ENCODE assay signal across 22 cellular contexts in the genomic region with DNA sequence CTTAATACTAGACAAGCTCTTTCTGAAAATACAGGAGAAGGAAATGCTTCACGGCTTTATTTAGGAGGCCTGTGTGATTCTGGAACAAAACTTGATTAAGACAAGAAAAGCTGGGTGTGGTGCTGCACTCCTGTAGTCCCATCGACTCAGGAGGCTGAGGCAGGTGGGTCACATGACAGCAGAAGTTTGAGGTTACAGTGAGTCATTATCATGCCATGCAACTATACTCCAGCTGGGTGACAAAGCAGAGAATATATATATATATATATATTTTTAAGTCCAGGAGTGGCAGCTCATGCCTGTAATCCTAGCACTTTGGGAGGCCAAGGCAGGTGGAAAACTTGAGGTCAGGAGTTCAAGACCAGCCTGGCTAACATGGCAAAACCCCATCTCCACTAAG. TPM values are rescaled to one million over a fixed set of nuclear protein-coding genes. Genes with fewer than 3 reads are reported as not detected.
DNase-seq lines count a peak whose midpoint lies in the region; ATAC-seq and TF ChIP-seq lines count a peak whose summit lies in the region.
"Had no signal": no experiment of that assay in that cellular context is flagged by ENCODE, and none has a peak within 500 bp of the region (broad histone marks: within the 10 kb centered on the region; RNA-seq: fewer than 3 reads in every experiment).

No MANE protein-coding gene starts in this region.

- no peaks in the 10 kb centered on the region for H3K36me3 Mint-ChIP-seq in MCF 10A (ENCODE audit: insufficient read depth, unreplicated experiment)
- H3K36me3 Mint-ChIP-seq: T-cell had no signal

- no peaks in the 10 kb centered on the region for H4K20me1 ChIP-seq in PC-9 (ENCODE audit: insufficient read depth)

- H3K9me2 ChIP-seq in PC-9 (ENCODE audit: insufficient read depth): no peaks in the 10 kb centered on the region

- H3K79me2 ChIP-seq in PC-9 (ENCODE audit: low read depth): no peaks in the 10 kb centered on the region

- peak overlapping the region; percentile 46 for H3K27ac Mint-ChIP-seq in MCF 10A (ENCODE audit: low read depth, unreplicated experiment)
- H3K27ac Mint-ChIP-seq: activated B cell treated with CpG ODN at 0.5 μM for 24 hours; activated T-cell treated with anti-CD3 and anti-CD28 coated beads, Interleukin-2, amount 50 U/mL, for 24 hours; GM23338; T-cell had no signal

- no peak for TF ChIP-seq CTCF in MCF 10A (IDR thresholded peaks at IDR 0.05; ENCODE audit: unreplicated experiment)
- TF ChIP-seq CTCF in breast epithelium (IDR thresholded peaks at IDR 0.05): no peak
- TF ChIP-seq CTCF in PC-9 (conservative IDR thresholded peaks at IDR 0.05): no peak
- no peak for TF ChIP-seq CTCF in choroid plexus epithelial cell (conservative IDR thresholded peaks at IDR 0.05; ENCODE audit: low read depth, low read length)

- H3F3A ChIP-seq in PC-9 (ENCODE audit: insufficient read depth, low read depth): peaks cover 10% of the 10 kb centered on the region

- intact Hi-C loops in MCF 10A (cut with micrococcal nuclease): no loop called here
- intact Hi-C loops in breast epithelium (cut with DNase I; ENCODE audit: low total_unique reads): no loop called here
- intact Hi-C loops in PC-9 (cut with micrococcal nuclease; ENCODE audit: unreplicated experiment): no loop called here
- intact Hi-C loops in aorta (cut with DNase I): no loop called here

- H3K27me3 Mint-ChIP-seq in MCF 10A (ENCODE audit: insufficient read depth, unreplicated experiment): no peaks in the 10 kb centered on the region
- H3K27me3 Mint-ChIP-seq: activated T-cell treated with anti-CD3 and anti-CD28 coated beads, Interleukin-2, amount 50 U/mL, for 24 hours; T-cell had no signal

- no peaks in the 10 kb centered on the region for H3K9me3 Mint-ChIP-seq in MCF 10A (ENCODE audit: unreplicated experiment)

- H3K4me3 ChIP-seq in breast epithelium (no peak overlapping the region), PC-9 (no peak overlapping the region), choroid plexus epithelial cell (ENCODE audit: low read depth, low read length) (no peak overlapping the region), aorta (ENCODE audit: low read length in 2 of 2) (no peak overlapping the region)
- H3K4me3 ChIP-seq: ascending aorta, GM23338, skin epidermis had no signal

- no peaks in the 10 kb centered on the region for H3K36me3 ChIP-seq in breast epithelium
- H3K36me3 ChIP-seq in PC-9 (ENCODE audit: low read depth): no peaks in the 10 kb centered on the region
- no peaks in the 10 kb centered on the region for H3K36me3 ChIP-seq in aorta (ENCODE audit: control insufficient read depth in 1 of 2, insufficient read depth in 2 of 2, low read length in 1 of 2)
- H3K36me3 ChIP-seq: ascending aorta had no signal

- ATAC-seq in GM21619 (IDR thresholded peaks at IDR 0.05; ENCODE audit: unreplicated experiment): no peak
- ATAC-seq in aorta (ENCODE audit: low FRiP score): no peak
- ATAC-seq: GM23338, left lobe of liver had no signal

- no peak for TF ChIP-seq POLR2A in breast epithelium (IDR thresholded peaks at IDR 0.05)

- CTCF ChIA-PET in MCF 10A (lab: Yijun Ruan, JAX): interaction anchor here (0.5 to 1.3 kb wide), 3 partner anchors 32 to 381 kb away, joined by 3 to 4 read pairs (median 3); a partner anchor contains a TSS
- CTCF ChIA-PET in PC-9 (lab: Charles Lee): interaction anchor here (0.6 to 0.7 kb wide), 2 partner anchors 33 to 160 kb away, joined by 3 read pairs; a partner anchor contains a TSS

- no peak overlapping the region for H3K4me3 Mint-ChIP-seq in MCF 10A (ENCODE audit: unreplicated experiment)
- H3K4me3 Mint-ChIP-seq: activated B cell treated with CpG ODN at 0.5 μM for 24 hours; activated T-cell treated with anti-CD3 and anti-CD28 coated beads, Interleukin-2, amount 50 U/mL, for 24 hours; GM23338; T-cell had no signal

- H3K4me1 ChIP-seq in breast epithelium: no peaks in the 10 kb centered on the region
- H3K4me1 ChIP-seq in PC-9 (replicated peaks; ENCODE audit: insufficient read depth): peaks cover 14% of the 10 kb centered on the region
- no peaks in the 10 kb centered on the region for H3K4me1 ChIP-seq in aorta (ENCODE audit: control insufficient read depth in 1 of 2, insufficient read depth in 2 of 2, low read length in 2 of 2)
- H3K4me1 ChIP-seq: ascending aorta had no signal

- DNase-seq in MCF 10A (ENCODE audit: unreplicated experiment) (peak; percentile 68), breast epithelium (ENCODE audit: low spot score in 2 of 2) (no peak), PC-9 (peak; percentile 70 to 84), choroid plexus epithelial cell (ENCODE audit: low read depth) (peak; percentile 28), activated gamma-delta T cell treated with Interleukin-2 at 50 U/mL for 16 hours (no peak), aorta (no peak), NCI-H446 (lab: John Stamatoyannopoulos, UW) (no peak)
- DNase-seq: activated B cell treated with CpG ODN at 0.5 μM for 24 hours; activated T-cell treated with anti-CD3 and anti-CD28 coated beads, Interleukin-2, amount 50 U/mL, for 24 hours; AML-193; dermis blood vessel endothelial cell; hypothalamus; NCI-H1436 treated with DMSO at 0.1 percent for 48 hours; NCI-H2227 treated with DMSO at 0.1 percent for 48 hours; stimulated activated naive CD4-positive, alpha-beta T cell; T-cell; trophoblast cell had no signal

- H3K27ac ChIP-seq in breast epithelium: no peak overlapping the region
- peak overlapping the region; percentile 67 for H3K27ac ChIP-seq in PC-9
- H3K27ac ChIP-seq in aorta (ENCODE audit: low read depth in 1 of 2, low read length in 2 of 2): no peak overlapping the region
- H3K27ac ChIP-seq: ascending aorta, skin epidermis had no signal

- BruUV-seq in MCF 10A (replicated peaks; lab: Mats Ljungman, UMichigan) (no TSS peak), PC-9 (replicated peaks; lab: Mats Ljungman, UMichigan) (no TSS peak)

- no peaks in the 10 kb centered on the region for H3K27me3 ChIP-seq in breast epithelium
- H3K27me3 ChIP-seq in PC-9 (ENCODE audit: insufficient read depth, low read depth): no peaks in the 10 kb centered on the region
- no peaks in the 10 kb centered on the region for H3K27me3 ChIP-seq in aorta (ENCODE audit: control insufficient read depth in 1 of 2, insufficient read depth in 2 of 2, low read length in 1 of 2)
- H3K27me3 ChIP-seq: ascending aorta had no signal

- H3K4me1 Mint-ChIP-seq in MCF 10A (ENCODE audit: insufficient read depth, unreplicated experiment): no peaks in the 10 kb centered on the region
- H3K4me1 Mint-ChIP-seq: activated B cell treated with CpG ODN at 0.5 μM for 24 hours, GM23338 had no signal

- H3K4me2 ChIP-seq in PC-9: peak overlapping the region; percentile 14; the same call in 1 of the 2 replicates
- H3K4me2 ChIP-seq: GM23338 had no signal

- WGBS in aorta, 2 donors: 81 to 82% methylated on average over 2 of the region's 2 CpGs

- no peak overlapping the region for H2AFZ ChIP-seq in PC-9

- peaks cover 13 to 17% of the 10 kb centered on the region in 2 donors for H3K9me3 ChIP-seq in breast epithelium
- H3K9me3 ChIP-seq in PC-9 (ENCODE audit: insufficient read depth, low read depth): peaks cover 9% of the 10 kb centered on the region; the same call in 1 of the 2 replicates
- peaks cover 5% of the 10 kb centered on the region for H3K9me3 ChIP-seq in aorta (ENCODE audit: control insufficient read depth, low read length)

- POLR2A ChIA-PET in MCF 10A (lab: Yijun Ruan, JAX) (interaction anchor here (0.7 to 2.1 kb wide), 7 partner anchors 17 to 352 kb away, joined by 3 to 9 read pairs (median 4); a partner anchor contains a TSS), PC-9 (lab: Charles Lee; ENCODE audit: unreplicated experiment) (interaction anchor here (0.5 to 0.6 kb wide), 3 partner anchors 32 to 827 kb away, joined by 3 to 4 read pairs (median 3); no protein-coding TSS in a partner anchor)

RNA-seq across cellular contexts. Expression of a gene that starts 33.1 kb away (rescaled TPM):
- total RNA-seq in MCF 10A (2022): 75.1 and 80.9 TPM in 2 replicates
- 100 to 1,000 TPM in 2 of 3 donors, 10 to 100 TPM in 1; 71.8 to 125 (median 103) TPM for total RNA-seq in breast epithelium
- total RNA-seq in PC-9 (2021): 102 and 112 TPM in 2 replicates
- 10 to 100 TPM; 79.9 to 93.3 TPM for total RNA-seq in aorta
- 10 to 100 TPM; 40.8 to 41.1 TPM for polyA plus RNA-seq in aorta

Comparison
In these comparisons a context has a peak if more than half of its experiments do, and no peak if none do; other contexts are left out.
1. DNase-seq: peak in MCF 10A (single experiment), PC-9 (2 of 2) and choroid plexus epithelial cell (single experiment); none in breast epithelium (0 of 2), activated gamma-delta T cell treated with Interleukin-2 at 50 U/mL for 16 hours (single experiment), aorta (0 of 2) and NCI-H446 (0 of 2).